In genomic region chr12:44774815-44775411, GRCh38 we compare ENCODE assay signal across 8 cellular contexts.
DNase-seq lines count a peak whose midpoint lies in the region; ATAC-seq and TF ChIP-seq lines count a peak whose summit lies in the region.

No MANE protein-coding gene starts in this region.

- peak; percentile 85 for ATAC-seq in GM23338

- H3K9me3 Mint-ChIP-seq in Calu3 (ENCODE audit: low read depth, unreplicated experiment) (no peaks in the 10 kb centered on the region), GM23338 (no peaks in the 10 kb centered on the region)
- peaks cover 2% of the 10 kb centered on the region for H3K9me3 Mint-ChIP-seq in activated naive CD8-positive, alpha-beta T cell treated with anti-CD3 and anti-CD28 coated beads for 36 hours

- CTCF ChIA-PET in Calu3 (lab: Charles Lee), result interaction anchor here (1.3 kb wide), 1 partner anchor 156 kb away, joined by 9 read pairs; no protein-coding TSS in a partner anchor
- CTCF ChIA-PET in RWPE1 (lab: Yijun Ruan, JAX), result interaction anchor here (0.6 to 0.9 kb wide), 5 partner anchors 10 to 687 kb away, joined by 3 read pairs; no protein-coding TSS in a partner anchor

- H3K4me3 ChIP-seq in GM23338, result no peak overlapping the region
- H3K4me3 ChIP-seq in kidney epithelial cell (ENCODE audit: low read depth, low read length), result no peak overlapping the region

- peaks cover 16% of the 10 kb centered on the region for H3K4me1 ChIP-seq in GM23338 (ENCODE audit: insufficient read depth)

- H3K36me3 Mint-ChIP-seq in Calu3 (ENCODE audit: insufficient read depth, unreplicated experiment) (no peaks in the 10 kb centered on the region), GM23338 (ENCODE audit: low read depth) (peaks cover 8% of the 10 kb centered on the region; the same call in 2 of the 3 replicates)
- peaks cover 38% of the 10 kb centered on the region for H3K36me3 Mint-ChIP-seq in activated naive CD8-positive, alpha-beta T cell treated with anti-CD3 and anti-CD28 coated beads for 36 hours

- no TSS peak for BruUV-seq in Calu3 (replicated peaks; lab: Mats Ljungman, UMichigan)

- intact Hi-C loops in Calu3 (cut with micrococcal nuclease; ENCODE audit: unreplicated experiment), result loop anchor here (2.0 to 5.0 kb wide), 3 partner anchors 102 to 458 kb away; partner anchors contain the start of gene NELL2

- no peaks in the 10 kb centered on the region for H3K27me3 Mint-ChIP-seq in Calu3 (ENCODE audit: unreplicated experiment)
- H3K27me3 Mint-ChIP-seq in GM23338 (ENCODE audit: insufficient read depth, low read depth, poor library complexity), result peaks cover 2% of the 10 kb centered on the region
- H3K27me3 Mint-ChIP-seq in activated naive CD8-positive, alpha-beta T cell treated with anti-CD3 and anti-CD28 coated beads for 36 hours, result no peaks in the 10 kb centered on the region

- no peak overlapping the region for H3K4me2 ChIP-seq in GM23338

- H3K27ac Mint-ChIP-seq in Calu3 (ENCODE audit: unreplicated experiment) (no peak overlapping the region), GM23338 (no peak overlapping the region)
- no peak overlapping the region for H3K27ac Mint-ChIP-seq in activated naive CD8-positive, alpha-beta T cell treated with anti-CD3 and anti-CD28 coated beads for 36 hours

- no peak overlapping the region for H3K4me3 Mint-ChIP-seq in Calu3 (ENCODE audit: low read depth, unreplicated experiment)
- no peak overlapping the region for H3K4me3 Mint-ChIP-seq in GM23338
- H3K4me3 Mint-ChIP-seq in activated naive CD8-positive, alpha-beta T cell treated with anti-CD3 and anti-CD28 coated beads for 36 hours, result no peak overlapping the region

- no peaks in the 10 kb centered on the region for H3K9me2 ChIP-seq in GM23338 (ENCODE audit: insufficient read depth)

- no peaks in the 10 kb centered on the region for H3K27me3 ChIP-seq in GM23338 (ENCODE audit: insufficient read depth)
- H3K27me3 ChIP-seq in kidney epithelial cell (ENCODE audit: control insufficient read depth, insufficient read depth, low read length), result no peaks in the 10 kb centered on the region

- DNase-seq in Calu3, result peak; percentile 60
- peak; percentile 81 for DNase-seq in GM23338 (ENCODE audit: low spot score)
- peak; percentile 8 for DNase-seq in RWPE1 (ENCODE audit: low spot score)
- peak; percentile 49 for DNase-seq in activated naive CD8-positive, alpha-beta T cell treated with anti-CD3 and anti-CD28 coated beads for 36 hours
- DNase-seq in kidney epithelial cell (ENCODE audit: low read depth), result no peak
- peak; percentile 36 to 48 for DNase-seq in stimulated activated CD8-positive, alpha-beta memory T cell treated with anti-CD3 and anti-CD28 coated beads, Interleukin-2, amount 100 ng/mL, for 48 hours (ENCODE audit: low read depth in 2 of 2)
- DNase-seq in AG08395 (ENCODE audit: low spot score), result no peak
- no peak for DNase-seq in cerebellar nuclear complex (lab: John Stamatoyannopoulos, UW)

- H3F3A ChIP-seq in GM23338 (replicated peaks; ENCODE audit: low read depth), result no peaks in the 10 kb centered on the region

- no peaks in the 10 kb centered on the region for H4K20me1 ChIP-seq in GM23338 (replicated peaks; ENCODE audit: insufficient read depth)

- H3K36me3 ChIP-seq in GM23338 (ENCODE audit: insufficient read depth), result no peaks in the 10 kb centered on the region
- H3K36me3 ChIP-seq in kidney epithelial cell (ENCODE audit: control insufficient read depth, insufficient read depth, low read length), result no peaks in the 10 kb centered on the region

- H3K27ac ChIP-seq in GM23338 (ENCODE audit: low read depth) (no peak overlapping the region), RWPE1 (no peak overlapping the region)

- no peak overlapping the region for H2AFZ ChIP-seq in GM23338

- H3K4me1 Mint-ChIP-seq in Calu3 (ENCODE audit: low read depth, unreplicated experiment) (no peaks in the 10 kb centered on the region), GM23338 (peaks cover 13% of the 10 kb centered on the region)
- H3K4me1 Mint-ChIP-seq in activated naive CD8-positive, alpha-beta T cell treated with anti-CD3 and anti-CD28 coated beads for 36 hours, result peaks cover 21% of the 10 kb centered on the region

- POLR2A ChIA-PET in RWPE1 (lab: Yijun Ruan, JAX; ENCODE audit: low non-redundant PET), result no interaction called here

- no peaks in the 10 kb centered on the region for H3K79me2 ChIP-seq in GM23338 (replicated peaks; ENCODE audit: insufficient read depth)

- TF ChIP-seq CTCF in Calu3 (IDR thresholded peaks at IDR 0.05; ENCODE audit: unreplicated experiment) (peak; percentile 74), GM23338 (conservative IDR thresholded peaks at IDR 0.05; ENCODE audit: low read depth in 2 of 2) (peak; percentile 86 to 98), RWPE1 (conservative IDR thresholded peaks at IDR 0.05; ENCODE audit: low read depth) (peak; percentile 60), kidney epithelial cell (IDR thresholded peaks at IDR 0.05; ENCODE audit: insufficient read depth, low read length, poor library complexity, severe bottlenecking) (peak; percentile 82)

TF ChIP-seq in GM23338, 12 proteins besides CTCF, POLR2A, EP300 and RAD21 (continues in another document):
- TF ChIP-seq ZNF331 (CRISPR knock-in tag; IDR thresholded peaks at IDR 0.05; ENCODE audit: low read depth) (no peak), REST (IDR thresholded peaks at IDR 0.05; ENCODE audit: unreplicated experiment) (no peak), ZNF114 (CRISPR knock-in tag; IDR thresholded peaks at IDR 0.05) (no peak), STAT1 (IDR thresholded peaks at IDR 0.05; ENCODE audit: unreplicated experiment) (no peak), EZH2phosphoT487 (IDR thresholded peaks at IDR 0.05; ENCODE audit: unreplicated experiment) (no peak), JUNB (IDR thresholded peaks at IDR 0.05; ENCODE audit: unreplicated experiment) (no peak), NANOG (IDR thresholded peaks at IDR 0.05; ENCODE audit: borderline replicate concordance) (no peak)

Comparison
In these comparisons a context has a peak if more than half of its experiments do, and no peak if none do; other contexts are left out.
1. DNase-seq: peak in Calu3 (single experiment), GM23338 (single experiment), RWPE1 (single experiment), activated naive CD8-positive, alpha-beta T cell treated with anti-CD3 and anti-CD28 coated beads for 36 hours (single experiment) and stimulated activated CD8-positive, alpha-beta memory T cell treated with anti-CD3 and anti-CD28 coated beads, Interleukin-2, amount 100 ng/mL, for 48 hours (2 of 2); none in kidney epithelial cell (single experiment), AG08395 (single experiment) and cerebellar nuclear complex (0 of 2).
2. Peak in every context shown above with its lines, with median percentiles within 50 percentile points of each other: CTCF ChIP-seq.